ENCODE assay signal across 22 cellular contexts in the genomic region with DNA sequence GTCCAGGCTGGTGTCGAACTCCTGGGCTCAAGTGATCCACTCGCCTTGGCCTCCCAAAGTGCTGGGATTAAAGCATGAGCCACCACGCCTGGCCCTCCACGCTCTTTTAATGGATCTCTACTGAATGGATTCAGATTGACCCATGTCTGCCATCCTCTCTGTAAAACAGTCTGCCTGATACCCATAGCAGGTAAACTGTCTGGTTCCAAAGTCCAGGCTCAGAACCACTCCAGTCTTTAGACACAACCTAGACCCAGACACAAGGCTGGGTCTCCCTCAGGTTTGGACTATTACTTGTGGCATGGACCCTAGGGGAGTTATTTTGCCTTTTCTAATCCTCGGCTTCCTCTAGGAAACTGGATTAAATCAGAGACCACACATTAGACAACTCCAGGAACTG. TPM values are rescaled to one million over a fixed set of nuclear protein-coding genes. Genes with fewer than 3 reads are reported as not detected.
"Had no signal": no experiment of that assay in that cellular context is flagged by ENCODE, and none has a peak within 500 bp of the region (broad histone marks: within the 10 kb centered on the region; RNA-seq: fewer than 3 reads in every experiment).

No MANE protein-coding gene starts in this region.

- H3K9me3 ChIP-seq: heart right ventricle, left lung, lower lobe of right lung, neutrophil, right atrium auricular region, suprapubic skin, thyroid gland, uterus had no signal

- H3K27me3 Mint-ChIP-seq: memory B cell, naive B cell, type B pancreatic cell had no signal

- H3K27ac Mint-ChIP-seq: memory B cell, nephron, type B pancreatic cell had no signal

- H3K4me1 Mint-ChIP-seq: nephron had no signal

- H3K4me3 ChIP-seq: heart right ventricle, left lung, lower lobe of right lung, right atrium auricular region, smooth muscle cell, suprapubic skin, thyroid gland, uterus had no signal

- H3K9me3 Mint-ChIP-seq: nephron, type B pancreatic cell had no signal

- H3K27ac ChIP-seq: heart right ventricle, left lung, lower lobe of right lung, neutrophil, right atrium auricular region, suprapubic skin, uterus had no signal

- H3K4me2 ChIP-seq: smooth muscle cell had no signal

- FAIRE-seq: endometrium, frontal cortex, islet of Langerhans had no signal

- DNase-seq: effector memory CD4-positive, alpha-beta T cell; heart right ventricle; hypothalamus; kidney glomerular epithelial cell; left lung; lower lobe of right lung; naive B cell; stimulated activated CD4-positive, alpha-beta T cell treated with anti-CD3 and anti-CD28 coated beads, Interleukin-2, amount 100 ng/mL, for 48 hours; stimulated activated naive CD8-positive, alpha-beta T cell treated with anti-CD3 and anti-CD28 coated beads, Interleukin-15, Interleukin-2, amounts not matched to agents 100 U/mL and 50 U/mL, for 24 hours; thyroid gland; uterus had no signal

- H3K4me3 Mint-ChIP-seq: memory B cell, naive B cell, nephron, type B pancreatic cell had no signal

- H3K4me1 ChIP-seq: uterus had no signal

- H3K27me3 ChIP-seq: heart right ventricle, left lung, neutrophil, right atrium auricular region, suprapubic skin, thyroid gland, uterus had no signal

- ATAC-seq: esophagus mucosa; heart right ventricle; left lung; lower lobe of right lung; stimulated activated naive CD8-positive, alpha-beta T cell treated with anti-CD3 and anti-CD28 coated beads, Interleukin-15, Interleukin-2, amounts not matched to agents 100 U/mL and 50 U/mL, for 24 hours had no signal

- H3K36me3 ChIP-seq: left lung, lower lobe of right lung, neutrophil, right atrium auricular region, suprapubic skin, thyroid gland, uterus had no signal

RNA-seq across cellular contexts. Expression of a gene that starts 52.4 kb away (rescaled TPM):
- total RNA-seq: esophagus mucosa, frontal cortex, lower lobe of right lung, smooth muscle cell, suprapubic skin, thyroid gland, uterus had no signal
